14 cellular contexts compared by ENCODE assay signal in the genomic region with DNA sequence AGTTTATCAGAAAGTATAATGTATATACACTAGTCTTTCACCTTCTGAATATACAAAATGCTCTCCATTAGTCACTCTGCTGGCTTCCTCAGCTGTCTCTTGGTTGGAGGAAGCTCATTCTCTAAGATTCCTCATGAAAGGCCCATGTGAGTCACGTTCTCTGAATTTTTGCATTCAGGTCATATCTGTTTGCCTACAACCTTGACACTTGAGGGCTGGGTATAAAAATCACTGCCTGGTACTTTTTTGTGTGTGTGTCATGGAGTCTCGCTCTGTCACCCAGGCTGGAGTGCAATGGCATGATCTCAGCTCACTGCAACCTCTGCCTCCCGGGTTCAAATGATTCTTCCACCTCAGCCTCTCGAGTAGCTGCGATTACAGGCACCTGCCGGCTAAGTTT. TPM values are rescaled to one million over a fixed set of nuclear protein-coding genes. Genes with fewer than 3 reads are reported as not detected.
DNase-seq lines count a peak whose midpoint lies in the region; ATAC-seq and TF ChIP-seq lines count a peak whose summit lies in the region.
"Had no signal": no experiment of that assay in that cellular context is flagged by ENCODE, and none has a peak within 500 bp of the region (broad histone marks: within the 10 kb centered on the region; RNA-seq: fewer than 3 reads in every experiment).

No MANE protein-coding gene starts in this region.

- peaks cover 18% of the 10 kb centered on the region for H3K4me1 Mint-ChIP-seq in activated CD4-positive, alpha-beta T cell treated with anti-CD3 and anti-CD28 coated beads for 36 hours

- H3K79me2 ChIP-seq in PC-3 (ENCODE audit: low read length) = peaks cover 21% of the 10 kb centered on the region

- H3K27me3 Mint-ChIP-seq in activated CD4-positive, alpha-beta T cell treated with anti-CD3 and anti-CD28 coated beads for 36 hours = no peaks in the 10 kb centered on the region

- H3K9ac ChIP-seq in PC-3 (ENCODE audit: low read length) = no peak overlapping the region

- H3K4me3 Mint-ChIP-seq in activated CD4-positive, alpha-beta T cell treated with anti-CD3 and anti-CD28 coated beads for 36 hours = no peak overlapping the region
- H3K4me3 Mint-ChIP-seq: CD14-positive monocyte, H9, IgD-negative memory B cell had no signal

- no peak for ATAC-seq in activated CD4-positive, alpha-beta T cell treated with anti-CD3 and anti-CD28 coated beads for 36 hours
- ATAC-seq in PC-3 = no peak
- ATAC-seq in body of pancreas = no peak
- ATAC-seq in HG02610 (IDR thresholded peaks at IDR 0.05; ENCODE audit: unreplicated experiment) = no peak

- H3K9me3 ChIP-seq in PC-3 (ENCODE audit: low read length) (0 out of 2 replicates have a peak, but pooled peaks cover 5% of the 10 kb centered on the region), body of pancreas (no peaks in the 10 kb centered on the region), testis (no peaks in the 10 kb centered on the region)

- no peak for TF ChIP-seq POLR2A in body of pancreas (IDR thresholded peaks at IDR 0.05)
- TF ChIP-seq POLR2A in testis (IDR thresholded peaks at IDR 0.05) = no peak

- TF ChIP-seq CTCF in PC-3 (conservative IDR thresholded peaks at IDR 0.05; ENCODE audit: low read depth, low read length) = no peak
- TF ChIP-seq CTCF in body of pancreas (IDR thresholded peaks at IDR 0.05) = no peak
- TF ChIP-seq CTCF in testis (IDR thresholded peaks at IDR 0.05) = no peak
- no peak for TF ChIP-seq CTCF in GM13976 (IDR thresholded peaks at IDR 0.05; ENCODE audit: borderline replicate concordance, control extremely low read depth, extremely low read depth, insufficient read depth, missing control alignments)

- DNase-seq in activated CD4-positive, alpha-beta T cell treated with anti-CD3 and anti-CD28 coated beads for 36 hours = peak; percentile 26
- DNase-seq in activated CD4-positive, alpha-beta T cell treated with anti-CD3 and anti-CD28 coated beads, Interleukin-2, amount 50 U/mL, for 48 hours = no peak
- DNase-seq in PC-3 (peak; percentile 50), body of pancreas (no peak), testis (no peak), GM13976 (ENCODE audit: low spot score) (no peak)
- DNase-seq in stimulated activated CD8-positive, alpha-beta memory T cell treated with anti-CD3 and anti-CD28 coated beads, Interleukin-4, amount 100 ng/mL, for 48 hours = peak; percentile 16
- DNase-seq: GOT3, H9 had no signal

- BruUV-seq in PC-3 (replicated peaks; lab: Mats Ljungman, UMichigan) = no TSS peak

- no peak overlapping the region for H3K27ac Mint-ChIP-seq in activated CD4-positive, alpha-beta T cell treated with anti-CD3 and anti-CD28 coated beads for 36 hours
- H3K27ac Mint-ChIP-seq: H9, IgD-negative memory B cell had no signal

- intact Hi-C loops in activated CD4-positive, alpha-beta T cell treated with anti-CD3 and anti-CD28 coated beads for 36 hours (cut with DNase I, micrococcal nuclease) = no loop called here
- intact Hi-C loops in PC-3 (cut with micrococcal nuclease) (no loop called here), body of pancreas (cut with DNase I) (no loop called here), testis (cut with DNase I; ENCODE audit: low total_unique reads) (no loop called here)

- peaks cover 7% of the 10 kb centered on the region for H3K36me3 Mint-ChIP-seq in activated CD4-positive, alpha-beta T cell treated with anti-CD3 and anti-CD28 coated beads for 36 hours (ENCODE audit: low read depth)
- H3K36me3 Mint-ChIP-seq: IgD-negative memory B cell had no signal

- H3K27ac ChIP-seq in PC-3 (ENCODE audit: low read length) (no peak overlapping the region), body of pancreas (peak overlapping the region in 3 of 4 donors; percentile 33 to 94 (median 37)), testis (no peak overlapping the region)
- H3K27ac ChIP-seq: 22Rv1, HL-60 had no signal

- H3K36me3 ChIP-seq in PC-3 (ENCODE audit: low read depth, low read length) = no peaks in the 10 kb centered on the region
- H3K36me3 ChIP-seq in body of pancreas (replicated peaks in 1 of 2; ENCODE audit: insufficient read depth in 1 of 2, low read depth in 2 of 2) = no peaks in the 10 kb centered on the region
- no peaks in the 10 kb centered on the region for H3K36me3 ChIP-seq in testis (ENCODE audit: low read depth, missing control alignments)

- no peaks in the 10 kb centered on the region for H3F3A ChIP-seq in PC-3 (ENCODE audit: low read length, unreplicated experiment)

- CTCF ChIA-PET in activated CD4-positive, alpha-beta T cell treated with anti-CD3 and anti-CD28 coated beads for 36 hours (lab: Charles Lee) = interaction anchor here (1.3 kb wide), 1 partner anchor 14 kb away, joined by 3 read pairs; no protein-coding TSS in a partner anchor
- CTCF ChIA-PET in PC-3 (lab: Charles Lee) = no interaction called here

- no peaks in the 10 kb centered on the region for H3K9me2 ChIP-seq in PC-3 (replicated peaks; ENCODE audit: low read length)

- H3K9me3 Mint-ChIP-seq in activated CD4-positive, alpha-beta T cell treated with anti-CD3 and anti-CD28 coated beads for 36 hours (ENCODE audit: low read depth) = peaks cover 13% of the 10 kb centered on the region

- POLR2A ChIA-PET in activated CD4-positive, alpha-beta T cell treated with anti-CD3 and anti-CD28 coated beads for 36 hours (lab: Charles Lee) = no interaction called here
- POLR2A ChIA-PET in PC-3 (lab: Charles Lee; ENCODE audit: unreplicated experiment) = no interaction called here

- no peak overlapping the region for H2AFZ ChIP-seq in PC-3 (ENCODE audit: low read length)

- in situ Hi-C loops in GM13976 (cut with MboI; ENCODE audit: low sequenced_read_pairs, unreplicated experiment) = no loop called here

- H3K27me3 ChIP-seq in PC-3 (ENCODE audit: low read length) (no peaks in the 10 kb centered on the region), body of pancreas (no peaks in the 10 kb centered on the region), testis (no peaks in the 10 kb centered on the region)

- peaks cover 19% of the 10 kb centered on the region for H4K20me1 ChIP-seq in PC-3 (ENCODE audit: low read length)

- whole genome bisulfite sequencing in body of pancreas, 2 donors = 83 to 87% methylated on average over 6 of the region's 6 CpGs
- 95 to 100% methylated on average over 6 of the region's 6 CpGs for WGBS in testis, 2 donors

- H3K4me3 ChIP-seq in PC-3 (ENCODE audit: low read length) (no peak overlapping the region), body of pancreas (no peak overlapping the region), testis (no peak overlapping the region)

- no peak overlapping the region for H3K4me2 ChIP-seq in PC-3 (ENCODE audit: low read length)

- peaks cover 7% of the 10 kb centered on the region for H3K4me1 ChIP-seq in PC-3 (ENCODE audit: insufficient read depth, low read length)
- peaks cover 27% of the 10 kb centered on the region for H3K4me1 ChIP-seq in body of pancreas
- H3K4me1 ChIP-seq in testis = peaks cover 15% of the 10 kb centered on the region

RNA-seq across cellular contexts. Expression of a gene that starts 2.8 kb away (rescaled TPM):
- total RNA-seq in activated CD4-positive, alpha-beta T cell treated with anti-CD3 and anti-CD28 coated beads for 36 hours = 10 to 100 TPM; 48.2 to 51.0 TPM
- total RNA-seq in PC-3 (2014; rRNA removed) (182 and 193 TPM in 2 replicates), body of pancreas (10 to 100 TPM; 45.9 to 68.6 TPM), testis (100 to 1,000 TPM; 114 to 135 TPM)
- 63.0 TPM for polyA plus RNA-seq in testis (ENCODE audit: insufficient read depth, low read depth, low replicate concordance)

Comparison
In these comparisons a context has a peak if more than half of its experiments do, and no peak if none do; other contexts are left out.
1. DNase-seq: peak in activated CD4-positive, alpha-beta T cell treated with anti-CD3 and anti-CD28 coated beads for 36 hours (single experiment), PC-3 (single experiment) and stimulated activated CD8-positive, alpha-beta memory T cell treated with anti-CD3 and anti-CD28 coated beads, Interleukin-4, amount 100 ng/mL, for 48 hours (single experiment); none in activated CD4-positive, alpha-beta T cell treated with anti-CD3 and anti-CD28 coated beads, Interleukin-2, amount 50 U/mL, for 48 hours (0 of 2), body of pancreas (0 of 4), testis (single experiment) and GM13976 (single experiment).
2. H3K27ac ChIP-seq: peak in body of pancreas (3 of 4); none in PC-3 (single experiment) and testis (0 of 2).